Comparison of ENCODE assay signal across 23 cellular contexts in genomic region chrX:24444645-24445044, GRCh38.
"Had no signal": no experiment of that assay in that cellular context is flagged by ENCODE, and none has a peak within 500 bp of the region (broad histone marks: within the 10 kb centered on the region; RNA-seq: fewer than 3 reads in every experiment).

No MANE protein-coding gene starts in this region.

- FAIRE-seq: HepG2, RCC 7860 had no signal

- H3K36me3 ChIP-seq: MG63, SJCRH30 had no signal

- H3K9me3 ChIP-seq: MG63, SJCRH30 had no signal

- H3K4me3 ChIP-seq: MG63, SJCRH30 had no signal

- DNase-seq: IMR-90, Karpas-422, KG1, MG63, NCI-H1092, NCI-H1105 treated with DMSO at 0.1 percent for 48 hours, NCI-H1436, NCI-H187, NCI-H2029, NCI-H2081 treated with DMSO at 0.1 percent for 48 hours, NCI-H2171, NCI-H226, NCI-H446, NCI-H510A, NCI-H524 treated with DMSO at 0.1 percent for 48 hours, NCI-H69, NCI-H774, RPMI8226, SHP77 treated with DMSO at 0.1 percent for 48 hours, SJCRH30 had no signal

- H3K27me3 ChIP-seq: MG63, SJCRH30 had no signal

- H3K27ac ChIP-seq: SJCRH30 had no signal

- H3K4me1 ChIP-seq: SJCRH30 had no signal

- ATAC-seq: HepG2, SK-N-SH treated with all-trans-retinoic acid at 6 μM for 48 hours had no signal
